ENCODE assay signal across 23 cellular contexts in the genomic region with DNA sequence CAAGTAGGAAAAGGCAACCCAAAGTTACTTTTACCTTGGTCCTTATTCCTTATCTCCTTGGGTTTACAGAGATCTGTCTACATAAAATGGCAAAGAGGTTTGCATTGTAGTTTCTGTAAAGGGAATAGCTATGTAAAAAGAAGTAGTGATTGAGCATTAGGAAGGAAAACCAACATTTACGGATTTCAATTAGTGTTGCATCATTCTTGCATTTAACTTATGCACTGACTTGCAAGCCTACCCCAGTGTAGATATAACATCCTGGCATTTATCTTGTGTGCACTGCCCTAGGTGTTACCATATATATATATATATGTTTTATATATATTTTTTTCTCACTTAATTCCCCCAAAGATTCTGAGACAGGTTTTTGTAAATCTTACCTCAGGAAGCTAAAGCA. TPM values are rescaled to one million over a fixed set of nuclear protein-coding genes. Genes with fewer than 3 reads are reported as not detected.
DNase-seq lines count a peak whose midpoint lies in the region; ATAC-seq and TF ChIP-seq lines count a peak whose summit lies in the region.
"Had no signal": no experiment of that assay in that cellular context is flagged by ENCODE, and none has a peak within 500 bp of the region (broad histone marks: within the 10 kb centered on the region; RNA-seq: fewer than 3 reads in every experiment).

No MANE protein-coding gene starts in this region.

- no peak overlapping the region for H4K5ac ChIP-seq in IMR-90 (ENCODE audit: low read depth, low read length)

- BruUV-seq in IMR-90 (replicated peaks; lab: Mats Ljungman, UMichigan) = no TSS peak

- H2AK5ac ChIP-seq in IMR-90 (ENCODE audit: low read depth, low read length) = no peak overlapping the region

- H3K4me2 ChIP-seq in IMR-90 (ENCODE audit: low read depth, low read length) = no peak overlapping the region
- H3K4me2 ChIP-seq: BLaER1 had no signal

- H3K27me3 ChIP-seq in IMR-90 (ENCODE audit: control insufficient read depth, insufficient read depth, low read length) = no peaks in the 10 kb centered on the region
- H3K27me3 ChIP-seq: BE2C, BLaER1 had no signal

- intact Hi-C loops in IMR-90 (cut with micrococcal nuclease) = no loop called here

- no peak for TF ChIP-seq POLR2A in IMR-90 (IDR thresholded peaks at IDR 0.05; ENCODE audit: low read depth, low read length)

- CTCF ChIA-PET in IMR-90 (lab: Yijun Ruan, JAX) = interaction anchor here (0.6 kb wide), 1 partner anchor 270 kb away, joined by 3 read pairs; no protein-coding TSS in a partner anchor

- H3K18ac ChIP-seq in IMR-90 (ENCODE audit: low read depth, low read length) = no peak overlapping the region

- H3K79me1 ChIP-seq in IMR-90 (ENCODE audit: low read depth in 1 of 2, low read length in 2 of 2) = no peaks in the 10 kb centered on the region

- H3K4me1 Mint-ChIP-seq in osteocyte (ENCODE audit: unreplicated experiment) = peaks cover 28% of the 10 kb centered on the region
- H3K4me1 Mint-ChIP-seq in T-helper 2 cell treated with Interferon-gamma antibody and Interleukin-4, amounts not matched to agents 5 μg/mL and 100 μg/mL, for 36 hours (ENCODE audit: low read depth) = peaks cover 13% of the 10 kb centered on the region

- no peak overlapping the region for H3K4me3 ChIP-seq in IMR-90 (ENCODE audit: insufficient read depth, low read depth, low read length)
- H3K4me3 ChIP-seq: BLaER1, GM12878 had no signal

- POLR2A ChIA-PET in IMR-90 (lab: Charles Lee; ENCODE audit: unreplicated experiment) = no interaction called here

- H3K27ac ChIP-seq in IMR-90 (ENCODE audit: insufficient read depth, low read length) = no peak overlapping the region
- H3K27ac ChIP-seq: BLaER1 had no signal

- H4K20me1 ChIP-seq in IMR-90 (ENCODE audit: insufficient read depth, low read length) = no peaks in the 10 kb centered on the region
- H4K20me1 ChIP-seq: BLaER1 had no signal

- peaks cover 2% of the 10 kb centered on the region; the same call in 1 of the 2 replicates for H3K4me1 ChIP-seq in IMR-90 (ENCODE audit: control insufficient read depth, insufficient read depth, low read length)
- H3K4me1 ChIP-seq: BE2C had no signal

- H3K36me3 Mint-ChIP-seq in osteocyte (ENCODE audit: unreplicated experiment) = peaks cover 23% of the 10 kb centered on the region
- H3K36me3 Mint-ChIP-seq in T-helper 2 cell treated with Interferon-gamma antibody and Interleukin-4, amounts not matched to agents 5 μg/mL and 100 μg/mL, for 36 hours (ENCODE audit: low read depth) = no peaks in the 10 kb centered on the region
- H3K36me3 Mint-ChIP-seq: CD14-positive monocyte; CD4-positive, CD25-positive, alpha-beta regulatory T cell had no signal

- H3K4ac ChIP-seq in IMR-90 (ENCODE audit: low read depth, low read length) = no peak overlapping the region

- no peak overlapping the region for H2BK15ac ChIP-seq in IMR-90 (ENCODE audit: low read depth, low read length)

- H3K9ac ChIP-seq in IMR-90 (ENCODE audit: low read depth, low read length) = no peak overlapping the region
- H3K9ac ChIP-seq: BLaER1 had no signal

- no peak overlapping the region for H3K4me3 Mint-ChIP-seq in osteocyte (ENCODE audit: unreplicated experiment)
- H3K4me3 Mint-ChIP-seq in T-helper 2 cell treated with Interferon-gamma antibody and Interleukin-4, amounts not matched to agents 5 μg/mL and 100 μg/mL, for 36 hours = no peak overlapping the region
- H3K4me3 Mint-ChIP-seq: CD14-positive monocyte had no signal

- no peak overlapping the region for H2AK9ac ChIP-seq in IMR-90 (replicated peaks; ENCODE audit: low read depth, low read length, poor library complexity)

- DNase-seq in IMR-90 = no peak
- DNase-seq in OCI-M1 (lab: John Stamatoyannopoulos, UW) = peak; percentile 38
- DNase-seq in osteocyte (ENCODE audit: extremely low spot score, unreplicated experiment) = no peak
- DNase-seq in T-helper 2 cell treated with Interferon-gamma antibody and Interleukin-4, amounts not matched to agents 5 μg/mL and 100 μg/mL, for 36 hours (ENCODE audit: low spot score) = no peak
- DNase-seq: 8988T; ACHN; BE2C; C1 segment of cervical spinal cord; CD4-positive, alpha-beta memory T cell; CD4-positive, CD25-positive, alpha-beta regulatory T cell; CD8-positive, alpha-beta memory T cell; COR-L47; DMS 273 treated with DMSO at 0.1 percent for 48 hours; DMS153; DMS53; DMS79; DND-41; EL; GDM1 had no signal

- no peak overlapping the region for H3K56ac ChIP-seq in IMR-90 (ENCODE audit: extremely low read depth, insufficient read depth, low read length)

- H2BK5ac ChIP-seq in IMR-90 (ENCODE audit: low read depth, low read length, poor library complexity, severe bottlenecking) = no peak overlapping the region

- no peaks in the 10 kb centered on the region for H3K9me3 ChIP-seq in IMR-90 (ENCODE audit: control insufficient read depth, insufficient read depth, low read length)
- H3K9me3 ChIP-seq: BE2C, BLaER1 had no signal

- no peaks in the 10 kb centered on the region for H3K9me3 Mint-ChIP-seq in osteocyte (ENCODE audit: unreplicated experiment)
- no peaks in the 10 kb centered on the region for H3K9me3 Mint-ChIP-seq in T-helper 2 cell treated with Interferon-gamma antibody and Interleukin-4, amounts not matched to agents 5 μg/mL and 100 μg/mL, for 36 hours
- H3K9me3 Mint-ChIP-seq: CD14-positive monocyte; CD4-positive, alpha-beta memory T cell; CD8-positive, alpha-beta memory T cell had no signal

- peak overlapping the region; percentile 33 for H3K27ac Mint-ChIP-seq in osteocyte (ENCODE audit: unreplicated experiment)
- no peak overlapping the region for H3K27ac Mint-ChIP-seq in T-helper 2 cell treated with Interferon-gamma antibody and Interleukin-4, amounts not matched to agents 5 μg/mL and 100 μg/mL, for 36 hours
- H3K27ac Mint-ChIP-seq: CD4-positive, alpha-beta memory T cell; CD4-positive, CD25-positive, alpha-beta regulatory T cell; CD8-positive, alpha-beta memory T cell had no signal

- no peak overlapping the region for H2AFZ ChIP-seq in IMR-90 (replicated peaks; ENCODE audit: low read length, poor library complexity)

- no peak overlapping the region for H2BK120ac ChIP-seq in IMR-90 (ENCODE audit: low read depth, low read length)

- no peak overlapping the region for H4K8ac ChIP-seq in IMR-90 (ENCODE audit: low read depth in 2 of 2, low read length in 2 of 2)

- in situ Hi-C loops in IMR-90 (cut with MboI; ENCODE audit: low sequenced_read_pairs) = no loop called here

- no peak overlapping the region for H4K91ac ChIP-seq in IMR-90 (ENCODE audit: insufficient read depth, low read depth, low read length)

- no peaks in the 10 kb centered on the region for H3K27me3 Mint-ChIP-seq in osteocyte (ENCODE audit: unreplicated experiment)
- peaks cover 19% of the 10 kb centered on the region for H3K27me3 Mint-ChIP-seq in T-helper 2 cell treated with Interferon-gamma antibody and Interleukin-4, amounts not matched to agents 5 μg/mL and 100 μg/mL, for 36 hours (ENCODE audit: low read depth)

- TF ChIP-seq CTCF in IMR-90 (conservative IDR thresholded peaks at IDR 0.05; ENCODE audit: low read depth, low read length) = no peak
- no peak for TF ChIP-seq CTCF in osteocyte (IDR thresholded peaks at IDR 0.05)

- no peaks in the 10 kb centered on the region; the same call in 1 of the 2 replicates for H3K9me1 ChIP-seq in IMR-90 (ENCODE audit: insufficient read depth, low read length)

- no peak overlapping the region for H3K14ac ChIP-seq in IMR-90 (replicated peaks; ENCODE audit: low read depth, low read length)

- H3K23ac ChIP-seq in IMR-90 (ENCODE audit: low read depth, low read length) = no peak overlapping the region

- no peaks in the 10 kb centered on the region for H3K36me3 ChIP-seq in IMR-90 (ENCODE audit: control insufficient read depth, insufficient read depth, low read length)
- H3K36me3 ChIP-seq: BE2C, BLaER1 had no signal

- no peak overlapping the region for H2BK20ac ChIP-seq in IMR-90 (ENCODE audit: low read depth, low read length)

- no peak for ATAC-seq in IMR-90 (ENCODE audit: low read depth)
- no peak for ATAC-seq in HG03565 (IDR thresholded peaks at IDR 0.05; ENCODE audit: unreplicated experiment)
- ATAC-seq: GM12878 had no signal

- no peak for TF ChIP-seq RAD21 in IMR-90 (IDR thresholded peaks at IDR 0.05; ENCODE audit: low read length)

- WGBS in IMR-90 (ENCODE audit: extremely low coverage in 2 of 2, insufficient read length in 1 of 2), 2 experiments = no CpG with 5 or more reads among the region's 1 CpG

- dilution Hi-C loops in IMR-90 (cut with HindIII; ENCODE audit: low sequenced_read_pairs, unreplicated experiment) = no loop called here

TF ChIP-seq in IMR-90, 13 proteins besides CTCF, POLR2A, EP300 and RAD21:
- no peak for TF ChIP-seq MXI1 (IDR thresholded peaks at IDR 0.05; ENCODE audit: borderline replicate concordance, low read depth, low read length)
- 0 out of 2 replicates have a peak, but pooled peaks have one; percentile 17 for TF ChIP-seq CEBPB (IDR thresholded peaks at IDR 0.05; ENCODE audit: low read depth, low read length)

RNA-seq across cellular contexts. Expression of a gene that starts 3.7 kb away (rescaled TPM):
- total RNA-seq in IMR-90 (2012; rRNA removed) (8.8 and 9.2 TPM in 2 replicates), osteocyte (12.2 and 14.2 TPM in 2 replicates)
- 1.9 and 2.1 TPM in 2 replicates for polyA plus RNA-seq in IMR-90 (2012; rRNA removed)
- 0.35 and 0.43 TPM in 2 replicates for polyA plus RNA-seq in IMR-90 (2012; cell fraction: cytosol; rRNA removed)
- 0.13 and 1.9 TPM in 2 replicates for polyA plus RNA-seq in IMR-90 (2012; cell fraction: nucleus; rRNA removed; ENCODE audit: low replicate concordance)

RNA-seq across cellular contexts. Expression of a gene that starts 3.7 kb away (rescaled TPM):
- total RNA-seq in IMR-90 (2012; rRNA removed) (21.0 and 37.2 TPM in 2 replicates), osteocyte (158 and 171 TPM in 2 replicates)
- polyA plus RNA-seq in IMR-90 (2012; rRNA removed) = 30.5 and 40.2 TPM in 2 replicates
- polyA plus RNA-seq in IMR-90 (2012; cell fraction: cytosol; rRNA removed) = 14.2 and 24.4 TPM in 2 replicates
- polyA plus RNA-seq in IMR-90 (2012; cell fraction: nucleus; rRNA removed; ENCODE audit: low replicate concordance) = 9.5 and 50.4 TPM in 2 replicates
